ENCODE assay signal across 2 cellular contexts in the genomic region with DNA sequence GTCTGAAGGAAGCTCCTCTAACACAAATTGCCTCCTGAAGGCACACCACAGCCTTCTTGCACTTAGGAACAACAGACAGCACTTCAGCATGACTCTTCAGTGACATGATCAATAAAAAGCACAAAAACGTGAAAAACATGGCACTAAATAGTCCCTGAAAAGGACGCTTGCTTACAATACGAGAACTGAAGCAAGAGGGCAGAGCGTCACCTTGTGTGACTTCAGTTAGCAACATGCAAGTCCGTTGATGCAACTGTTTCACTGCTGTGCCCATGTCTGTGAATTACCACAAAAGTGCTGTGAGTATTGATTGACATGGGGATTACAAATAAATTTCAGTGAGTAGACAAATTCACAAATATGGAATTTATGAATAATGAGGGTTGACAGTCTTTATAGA.
TF ChIP-seq lines count a peak whose summit lies in the region.

No MANE protein-coding gene starts in this region.

TF ChIP-seq in HCT116, 20 proteins besides CTCF, POLR2A, EP300 and RAD21:
- TF ChIP-seq SIN3A (IDR thresholded peaks at IDR 0.05; ENCODE audit: low read depth): no peak

TF ChIP-seq in H1, 55 proteins besides CTCF, POLR2A, EP300 and RAD21:
- TF ChIP-seq SAP30 (IDR thresholded peaks at IDR 0.05; ENCODE audit: insufficient read depth, insufficient replicate concordance, low read length): no peak
- TF ChIP-seq PHF8 (conservative IDR thresholded peaks at IDR 0.05; ENCODE audit: low read depth, low read length): no peak
- no peak for TF ChIP-seq SP2 (IDR thresholded peaks at IDR 0.05; ENCODE audit: low read length)
- TF ChIP-seq CEBPB (IDR thresholded peaks at IDR 0.05; ENCODE audit: low read depth, low read length): no peak
- TF ChIP-seq, protein P1, sequence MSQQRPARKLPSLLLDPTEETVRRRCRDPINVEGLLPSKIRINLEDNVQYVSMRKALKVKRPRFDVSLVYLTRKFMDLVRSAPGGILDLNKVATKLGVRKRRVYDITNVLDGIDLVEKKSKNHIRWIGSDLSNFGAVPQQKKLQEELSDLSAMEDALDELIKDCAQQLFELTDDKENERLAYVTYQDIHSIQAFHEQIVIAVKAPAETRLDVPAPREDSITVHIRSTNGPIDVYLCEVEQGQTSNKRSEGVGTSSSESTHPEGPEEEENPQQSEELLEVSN (IDR thresholded peaks at IDR 0.05): no peak
